ENCODE assay signal across 8 cellular contexts in the genomic region with DNA sequence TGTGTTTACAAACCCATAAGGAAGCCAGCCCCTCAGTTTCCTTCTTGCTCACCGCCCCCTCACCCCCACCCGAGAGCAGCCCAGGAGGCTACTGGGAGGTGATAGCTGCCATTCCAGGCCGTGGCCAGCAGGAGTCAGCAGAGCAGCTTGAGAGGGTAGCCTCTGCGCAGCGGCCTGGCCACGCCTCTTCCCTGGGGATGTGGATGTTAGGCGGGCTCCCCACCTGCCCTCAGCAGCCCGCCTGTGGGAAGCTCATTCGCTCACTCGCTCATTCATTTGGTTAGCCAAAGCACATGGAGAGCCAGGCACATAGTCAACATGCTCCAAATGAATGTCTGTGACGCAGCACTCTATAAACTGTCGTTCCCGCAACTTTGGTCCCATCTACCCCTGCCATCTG. TPM values are rescaled to one million over a fixed set of nuclear protein-coding genes. Genes with fewer than 3 reads are reported as not detected.
DNase-seq lines count a peak whose midpoint lies in the region; ATAC-seq and TF ChIP-seq lines count a peak whose summit lies in the region.

No MANE protein-coding gene starts in this region.

- H3K36me3 ChIP-seq in adipocyte (ENCODE audit: control insufficient read depth, insufficient read depth, low read length, severe bottlenecking) = peaks cover 21% of the 10 kb centered on the region

- TF ChIP-seq CTCF in GM20000 (IDR thresholded peaks at IDR 0.05; ENCODE audit: extremely low read depth, missing control alignments) = peak; percentile 90

- DNase-seq in AML-193 (lab: John Stamatoyannopoulos, UW) = peak; percentile 45 to 58
- peak; percentile 89 for DNase-seq in GM20000 (ENCODE audit: low spot score)
- DNase-seq in NCI-H1092 treated with DMSO at 0.1 percent for 48 hours (lab: John Stamatoyannopoulos, UW) = peak; percentile 73
- DNase-seq in T-helper 1 cell = peak; percentile 48 to 71 (median 66)
- peak; percentile 86 for DNase-seq in adipocyte (ENCODE audit: low read depth)
- DNase-seq in left cardiac atrium = peak; percentile 91
- DNase-seq in retina = peak; percentile 61

- intact Hi-C loops in left cardiac atrium (cut with DNase I) = loop anchor here (1.0 to 10.0 kb wide), 4 partner anchors 89 to 173 kb away; no protein-coding TSS in a partner anchor

- H3K4me3 ChIP-seq in adipocyte (ENCODE audit: low read length) = no peak overlapping the region

- no peaks in the 10 kb centered on the region for H3K9me3 ChIP-seq in adipocyte (ENCODE audit: control insufficient read depth, low read length)

- ATAC-seq in left cardiac atrium (peak; percentile 79 to 82), HG02970 (IDR thresholded peaks at IDR 0.05; ENCODE audit: low FRiP score, unreplicated experiment) (no peak)

- no peak overlapping the region for H3K9ac ChIP-seq in adipocyte (ENCODE audit: low read length)

- H3K27me3 ChIP-seq in adipocyte (replicated peaks; ENCODE audit: control insufficient read depth, insufficient read depth, low read length) = no peaks in the 10 kb centered on the region

- H3K4me1 ChIP-seq in adipocyte (ENCODE audit: control insufficient read depth, insufficient read depth, low read length) = peaks cover 9% of the 10 kb centered on the region

RNA-seq across cellular contexts. Expression of a gene that starts 6.1 kb away (rescaled TPM):
- total RNA-seq in left cardiac atrium = 10 to 100 TPM; 14.7 to 18.3 TPM

RNA-seq across cellular contexts. Expression of a gene that starts 13.2 kb away (rescaled TPM):
- under 1 TPM; 0.50 to 0.99 TPM for total RNA-seq in left cardiac atrium

RNA-seq across cellular contexts. Expression of a gene that starts 26.9 kb away (rescaled TPM):
- total RNA-seq in left cardiac atrium = 10 to 100 TPM; 35.8 to 49.9 TPM

RNA-seq across cellular contexts. Expression of a gene that starts 37.0 kb away (rescaled TPM):
- total RNA-seq in left cardiac atrium = 10 to 100 TPM; 24.9 to 27.3 TPM

RNA-seq across cellular contexts. Expression of a gene that starts 44.3 kb away (rescaled TPM):
- 10 to 100 TPM; 56.7 to 71.7 TPM for total RNA-seq in left cardiac atrium
